Comparison of ENCODE assay signal across 1 cellular context in genomic region chr17:57892820-57893595, GRCh38.
A peak's percentile ranks its signal among the peaks of the same experiment; 100 is the strongest.
TF ChIP-seq lines count a peak whose summit lies in the region.

No MANE protein-coding gene starts in this region.

TF ChIP-seq in HepG2, 621 proteins besides CTCF, POLR2A, EP300 and RAD21 (continued from another document):
- no peak for TF ChIP-seq ZBED4 (CRISPR knock-in tag; IDR thresholded peaks at IDR 0.05; ENCODE audit: borderline replicate concordance)
- peak; percentile 12; the same call in 1 of the 2 replicates for TF ChIP-seq MYC (CRISPR knock-in tag; IDR thresholded peaks at IDR 0.05; ENCODE audit: borderline replicate concordance)
- TF ChIP-seq, protein P1, sequence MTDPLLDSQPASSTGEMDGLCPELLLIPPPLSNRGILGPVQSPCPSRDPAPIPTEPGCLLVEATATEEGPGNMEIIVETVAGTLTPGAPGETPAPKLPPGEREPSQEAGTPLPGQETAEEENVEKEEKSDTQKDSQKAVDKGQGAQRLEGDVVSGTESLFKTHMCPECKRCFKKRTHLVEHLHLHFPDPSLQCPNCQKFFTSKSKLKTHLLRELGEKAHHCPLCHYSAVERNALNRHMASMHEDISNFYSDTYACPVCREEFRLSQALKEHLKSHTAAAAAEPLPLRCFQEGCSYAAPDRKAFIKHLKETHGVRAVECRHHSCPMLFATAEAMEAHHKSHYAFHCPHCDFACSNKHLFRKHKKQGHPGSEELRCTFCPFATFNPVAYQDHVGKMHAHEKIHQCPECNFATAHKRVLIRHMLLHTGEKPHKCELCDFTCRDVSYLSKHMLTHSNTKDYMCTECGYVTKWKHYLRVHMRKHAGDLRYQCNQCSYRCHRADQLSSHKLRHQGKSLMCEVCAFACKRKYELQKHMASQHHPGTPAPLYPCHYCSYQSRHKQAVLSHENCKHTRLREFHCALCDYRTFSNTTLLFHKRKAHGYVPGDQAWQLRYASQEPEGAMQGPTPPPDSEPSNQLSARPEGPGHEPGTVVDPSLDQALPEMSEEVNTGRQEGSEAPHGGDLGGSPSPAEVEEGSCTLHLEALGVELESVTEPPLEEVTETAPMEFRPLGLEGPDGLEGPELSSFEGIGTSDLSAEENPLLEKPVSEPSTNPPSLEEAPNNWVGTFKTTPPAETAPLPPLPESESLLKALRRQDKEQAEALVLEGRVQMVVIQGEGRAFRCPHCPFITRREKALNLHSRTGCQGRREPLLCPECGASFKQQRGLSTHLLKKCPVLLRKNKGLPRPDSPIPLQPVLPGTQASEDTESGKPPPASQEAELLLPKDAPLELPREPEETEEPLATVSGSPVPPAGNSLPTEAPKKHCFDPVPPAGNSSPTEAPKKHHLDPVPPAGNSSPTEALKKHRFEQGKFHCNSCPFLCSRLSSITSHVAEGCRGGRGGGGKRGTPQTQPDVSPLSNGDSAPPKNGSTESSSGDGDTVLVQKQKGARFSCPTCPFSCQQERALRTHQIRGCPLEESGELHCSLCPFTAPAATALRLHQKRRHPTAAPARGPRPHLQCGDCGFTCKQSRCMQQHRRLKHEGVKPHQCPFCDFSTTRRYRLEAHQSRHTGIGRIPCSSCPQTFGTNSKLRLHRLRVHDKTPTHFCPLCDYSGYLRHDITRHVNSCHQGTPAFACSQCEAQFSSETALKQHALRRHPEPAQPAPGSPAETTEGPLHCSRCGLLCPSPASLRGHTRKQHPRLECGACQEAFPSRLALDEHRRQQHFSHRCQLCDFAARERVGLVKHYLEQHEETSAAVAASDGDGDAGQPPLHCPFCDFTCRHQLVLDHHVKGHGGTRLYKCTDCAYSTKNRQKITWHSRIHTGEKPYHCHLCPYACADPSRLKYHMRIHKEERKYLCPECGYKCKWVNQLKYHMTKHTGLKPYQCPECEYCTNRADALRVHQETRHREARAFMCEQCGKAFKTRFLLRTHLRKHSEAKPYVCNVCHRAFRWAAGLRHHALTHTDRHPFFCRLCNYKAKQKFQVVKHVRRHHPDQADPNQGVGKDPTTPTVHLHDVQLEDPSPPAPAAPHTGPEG (CRISPR knock-in tag; IDR thresholded peaks at IDR 0.05): peak; percentile 15
- TF ChIP-seq ZNF224 (CRISPR knock-in tag; IDR thresholded peaks at IDR 0.05): peak; percentile 51; the same call in 1 of the 2 replicates
- TF ChIP-seq ATM (IDR thresholded peaks at IDR 0.05; ENCODE audit: borderline replicate concordance): peak; percentile 52; the same call in 1 of the 2 replicates
- TF ChIP-seq BRD4 (CRISPR knock-in tag; IDR thresholded peaks at IDR 0.05): 0 out of 2 replicates have a peak, but pooled peaks have one; percentile 14
- peak; percentile 16 for TF ChIP-seq RBM22 (optimal IDR thresholded peaks at IDR 0.05; ENCODE audit: low read length)
- peak; percentile 82 for TF ChIP-seq PHF21A (CRISPR knock-in tag; IDR thresholded peaks at IDR 0.05)
- peak; percentile 74; the same call in 1 of the 2 replicates for TF ChIP-seq ZNF101 (CRISPR knock-in tag; IDR thresholded peaks at IDR 0.05; ENCODE audit: borderline replicate concordance, low read depth)
- 0 out of 2 replicates have a peak, but pooled peaks have one; percentile 82 for TF ChIP-seq NFATC3 (CRISPR knock-in tag; IDR thresholded peaks at IDR 0.05)
- TF ChIP-seq RCOR2 (CRISPR knock-in tag; IDR thresholded peaks at IDR 0.05): no peak
- TF ChIP-seq, protein P2, sequence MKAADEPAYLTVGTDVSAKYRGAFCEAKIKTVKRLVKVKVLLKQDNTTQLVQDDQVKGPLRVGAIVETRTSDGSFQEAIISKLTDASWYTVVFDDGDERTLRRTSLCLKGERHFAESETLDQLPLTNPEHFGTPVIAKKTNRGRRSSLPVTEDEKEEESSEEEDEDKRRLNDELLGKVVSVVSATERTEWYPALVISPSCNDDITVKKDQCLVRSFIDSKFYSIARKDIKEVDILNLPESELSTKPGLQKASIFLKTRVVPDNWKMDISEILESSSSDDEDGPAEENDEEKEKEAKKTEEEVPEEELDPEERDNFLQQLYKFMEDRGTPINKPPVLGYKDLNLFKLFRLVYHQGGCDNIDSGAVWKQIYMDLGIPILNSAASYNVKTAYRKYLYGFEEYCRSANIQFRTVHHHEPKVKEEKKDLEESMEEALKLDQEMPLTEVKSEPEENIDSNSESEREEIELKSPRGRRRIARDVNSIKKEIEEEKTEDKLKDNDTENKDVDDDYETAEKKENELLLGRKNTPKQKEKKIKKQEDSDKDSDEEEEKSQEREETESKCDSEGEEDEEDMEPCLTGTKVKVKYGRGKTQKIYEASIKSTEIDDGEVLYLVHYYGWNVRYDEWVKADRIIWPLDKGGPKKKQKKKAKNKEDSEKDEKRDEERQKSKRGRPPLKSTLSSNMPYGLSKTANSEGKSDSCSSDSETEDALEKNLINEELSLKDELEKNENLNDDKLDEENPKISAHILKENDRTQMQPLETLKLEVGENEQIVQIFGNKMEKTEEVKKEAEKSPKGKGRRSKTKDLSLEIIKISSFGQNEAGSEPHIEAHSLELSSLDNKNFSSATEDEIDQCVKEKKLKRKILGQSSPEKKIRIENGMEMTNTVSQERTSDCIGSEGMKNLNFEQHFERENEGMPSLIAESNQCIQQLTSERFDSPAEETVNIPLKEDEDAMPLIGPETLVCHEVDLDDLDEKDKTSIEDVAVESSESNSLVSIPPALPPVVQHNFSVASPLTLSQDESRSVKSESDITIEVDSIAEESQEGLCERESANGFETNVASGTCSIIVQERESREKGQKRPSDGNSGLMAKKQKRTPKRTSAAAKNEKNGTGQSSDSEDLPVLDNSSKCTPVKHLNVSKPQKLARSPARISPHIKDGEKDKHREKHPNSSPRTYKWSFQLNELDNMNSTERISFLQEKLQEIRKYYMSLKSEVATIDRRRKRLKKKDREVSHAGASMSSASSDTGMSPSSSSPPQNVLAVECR (CRISPR knock-in tag; IDR thresholded peaks at IDR 0.05; ENCODE audit: borderline replicate concordance): peak; percentile 9; the same call in 1 of the 2 replicates
